In the genomic region with DNA sequence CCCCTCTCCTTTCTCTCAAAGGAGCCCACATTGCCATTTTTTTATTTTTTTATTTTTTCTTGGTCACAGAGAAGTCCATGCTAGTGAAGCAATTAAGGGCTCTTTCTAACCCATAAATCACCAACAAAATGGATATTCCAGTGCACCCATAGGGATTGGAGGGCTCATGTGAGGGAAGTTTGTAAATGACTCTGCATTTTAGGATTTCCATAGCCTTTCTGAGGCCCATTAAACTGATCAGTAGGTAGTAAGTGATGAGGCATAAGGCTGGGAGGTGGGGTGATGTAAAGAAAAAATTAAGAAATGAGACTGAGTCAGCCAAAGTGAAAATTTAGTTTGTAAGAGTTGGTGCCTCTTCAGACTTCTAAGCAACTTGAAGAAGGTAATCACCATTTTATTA, we compare ENCODE assay signal across 1 cellular context.
TF ChIP-seq lines count a peak whose summit lies in the region.

No MANE protein-coding gene starts in this region.

TF ChIP-seq in WTC11, 78 proteins besides CTCF, POLR2A, EP300 and RAD21 (continued from another document):
- TF ChIP-seq, protein P1, sequence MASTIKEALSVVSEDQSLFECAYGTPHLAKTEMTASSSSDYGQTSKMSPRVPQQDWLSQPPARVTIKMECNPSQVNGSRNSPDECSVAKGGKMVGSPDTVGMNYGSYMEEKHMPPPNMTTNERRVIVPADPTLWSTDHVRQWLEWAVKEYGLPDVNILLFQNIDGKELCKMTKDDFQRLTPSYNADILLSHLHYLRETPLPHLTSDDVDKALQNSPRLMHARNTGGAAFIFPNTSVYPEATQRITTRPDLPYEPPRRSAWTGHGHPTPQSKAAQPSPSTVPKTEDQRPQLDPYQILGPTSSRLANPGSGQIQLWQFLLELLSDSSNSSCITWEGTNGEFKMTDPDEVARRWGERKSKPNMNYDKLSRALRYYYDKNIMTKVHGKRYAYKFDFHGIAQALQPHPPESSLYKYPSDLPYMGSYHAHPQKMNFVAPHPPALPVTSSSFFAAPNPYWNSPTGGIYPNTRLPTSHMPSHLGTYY (CRISPR knock-in tag; IDR thresholded peaks at IDR 0.05), result no peak
- no peak for TF ChIP-seq ZNF671 (CRISPR knock-in tag; IDR thresholded peaks at IDR 0.05)
- no peak for TF ChIP-seq MAX (CRISPR knock-in tag; IDR thresholded peaks at IDR 0.05)
- TF ChIP-seq PRDM15 (CRISPR knock-in tag; IDR thresholded peaks at IDR 0.05), result no peak
- TF ChIP-seq ZNF281 (CRISPR knock-in tag; IDR thresholded peaks at IDR 0.05), result no peak
